1 cellular context compared by ENCODE assay signal in the genomic region with DNA sequence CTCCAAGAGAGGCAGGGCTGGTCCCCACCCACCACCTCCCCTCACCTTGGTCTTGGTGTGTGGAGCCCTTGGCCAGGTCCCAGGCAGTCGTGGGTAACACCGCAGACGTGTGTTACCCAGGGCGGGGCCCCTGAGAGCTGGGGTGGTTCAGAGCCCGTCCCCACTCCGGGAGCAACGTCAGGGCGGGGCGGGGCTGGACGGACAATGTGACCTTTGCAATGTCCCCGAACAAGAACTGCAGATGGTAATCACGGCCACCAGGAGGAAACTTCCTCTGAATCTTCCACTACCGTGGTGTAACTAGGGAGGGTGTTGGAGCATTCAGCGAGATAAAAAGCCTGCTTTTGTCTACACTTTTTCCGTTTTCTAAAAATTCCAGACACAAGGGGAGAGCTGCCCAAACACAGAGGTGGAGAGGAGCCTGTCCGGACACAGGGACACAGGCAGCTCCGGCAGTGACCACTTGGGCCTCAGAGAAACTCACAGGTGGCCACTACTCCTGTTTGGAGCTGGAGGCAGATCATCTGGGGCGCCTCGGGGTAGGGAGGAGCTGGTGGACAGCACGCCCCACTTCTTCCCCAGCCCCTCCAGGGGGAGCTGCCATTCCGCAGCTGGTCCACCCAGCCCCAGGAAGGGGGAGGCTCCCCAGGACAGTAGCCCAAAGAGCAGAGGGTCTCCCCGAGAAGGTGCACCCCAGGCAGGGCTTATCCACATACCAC.
TF ChIP-seq lines count a peak whose summit lies in the region.

No MANE protein-coding gene starts in this region.

TF ChIP-seq in HepG2, 621 proteins besides CTCF, POLR2A, EP300 and RAD21 (continued from another document and continues in another):
- TF ChIP-seq, protein P1, sequence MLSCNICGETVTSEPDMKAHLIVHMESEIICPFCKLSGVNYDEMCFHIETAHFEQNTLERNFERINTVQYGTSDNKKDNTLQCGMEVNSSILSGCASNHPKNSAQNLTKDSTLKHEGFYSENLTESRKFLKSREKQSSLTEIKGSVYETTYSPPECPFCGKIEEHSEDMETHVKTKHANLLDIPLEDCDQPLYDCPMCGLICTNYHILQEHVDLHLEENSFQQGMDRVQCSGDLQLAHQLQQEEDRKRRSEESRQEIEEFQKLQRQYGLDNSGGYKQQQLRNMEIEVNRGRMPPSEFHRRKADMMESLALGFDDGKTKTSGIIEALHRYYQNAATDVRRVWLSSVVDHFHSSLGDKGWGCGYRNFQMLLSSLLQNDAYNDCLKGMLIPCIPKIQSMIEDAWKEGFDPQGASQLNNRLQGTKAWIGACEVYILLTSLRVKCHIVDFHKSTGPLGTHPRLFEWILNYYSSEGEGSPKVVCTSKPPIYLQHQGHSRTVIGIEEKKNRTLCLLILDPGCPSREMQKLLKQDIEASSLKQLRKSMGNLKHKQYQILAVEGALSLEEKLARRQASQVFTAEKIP (CRISPR knock-in tag; IDR thresholded peaks at IDR 0.05; ENCODE audit: borderline replicate concordance): no peak
- no peak for TF ChIP-seq SUZ12 (IDR thresholded peaks at IDR 0.05; ENCODE audit: low read depth, low read length)
- TF ChIP-seq ISX (CRISPR knock-in tag; conservative IDR thresholded peaks at IDR 0.05): no peak
- TF ChIP-seq, protein P2, sequence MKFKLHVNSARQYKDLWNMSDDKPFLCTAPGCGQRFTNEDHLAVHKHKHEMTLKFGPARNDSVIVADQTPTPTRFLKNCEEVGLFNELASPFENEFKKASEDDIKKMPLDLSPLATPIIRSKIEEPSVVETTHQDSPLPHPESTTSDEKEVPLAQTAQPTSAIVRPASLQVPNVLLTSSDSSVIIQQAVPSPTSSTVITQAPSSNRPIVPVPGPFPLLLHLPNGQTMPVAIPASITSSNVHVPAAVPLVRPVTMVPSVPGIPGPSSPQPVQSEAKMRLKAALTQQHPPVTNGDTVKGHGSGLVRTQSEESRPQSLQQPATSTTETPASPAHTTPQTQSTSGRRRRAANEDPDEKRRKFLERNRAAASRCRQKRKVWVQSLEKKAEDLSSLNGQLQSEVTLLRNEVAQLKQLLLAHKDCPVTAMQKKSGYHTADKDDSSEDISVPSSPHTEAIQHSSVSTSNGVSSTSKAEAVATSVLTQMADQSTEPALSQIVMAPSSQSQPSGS (CRISPR knock-in tag; IDR thresholded peaks at IDR 0.05): no peak
- no peak for TF ChIP-seq RAD51 (IDR thresholded peaks at IDR 0.05; ENCODE audit: borderline replicate concordance)
- no peak for TF ChIP-seq ZFP90 (CRISPR knock-in tag; IDR thresholded peaks at IDR 0.05; ENCODE audit: borderline replicate concordance)
- TF ChIP-seq ASH2L (IDR thresholded peaks at IDR 0.05; ENCODE audit: insufficient read length, low read depth, low read length): peak; percentile 49
- TF ChIP-seq ZBTB7A (CRISPR knock-in tag; IDR thresholded peaks at IDR 0.05): no peak
- TF ChIP-seq HOXD1 (CRISPR knock-in tag; IDR thresholded peaks at IDR 0.05): no peak
- TF ChIP-seq MTA3 (CRISPR knock-in tag; IDR thresholded peaks at IDR 0.05): no peak
- TF ChIP-seq HCFC1 (IDR thresholded peaks at IDR 0.05; ENCODE audit: low read depth, low read length): no peak
- no peak for TF ChIP-seq ZNF557 (CRISPR knock-in tag; IDR thresholded peaks at IDR 0.05)
- TF ChIP-seq ZNF619 (CRISPR knock-in tag; IDR thresholded peaks at IDR 0.05): no peak
- no peak for TF ChIP-seq ZBTB20 (CRISPR knock-in tag; IDR thresholded peaks at IDR 0.05; ENCODE audit: borderline replicate concordance, low read depth)
- 0 out of 2 replicates have a peak, but pooled peaks have one; percentile 42 for TF ChIP-seq TGIF2 (CRISPR knock-in tag; IDR thresholded peaks at IDR 0.05)
- TF ChIP-seq, protein P3, sequence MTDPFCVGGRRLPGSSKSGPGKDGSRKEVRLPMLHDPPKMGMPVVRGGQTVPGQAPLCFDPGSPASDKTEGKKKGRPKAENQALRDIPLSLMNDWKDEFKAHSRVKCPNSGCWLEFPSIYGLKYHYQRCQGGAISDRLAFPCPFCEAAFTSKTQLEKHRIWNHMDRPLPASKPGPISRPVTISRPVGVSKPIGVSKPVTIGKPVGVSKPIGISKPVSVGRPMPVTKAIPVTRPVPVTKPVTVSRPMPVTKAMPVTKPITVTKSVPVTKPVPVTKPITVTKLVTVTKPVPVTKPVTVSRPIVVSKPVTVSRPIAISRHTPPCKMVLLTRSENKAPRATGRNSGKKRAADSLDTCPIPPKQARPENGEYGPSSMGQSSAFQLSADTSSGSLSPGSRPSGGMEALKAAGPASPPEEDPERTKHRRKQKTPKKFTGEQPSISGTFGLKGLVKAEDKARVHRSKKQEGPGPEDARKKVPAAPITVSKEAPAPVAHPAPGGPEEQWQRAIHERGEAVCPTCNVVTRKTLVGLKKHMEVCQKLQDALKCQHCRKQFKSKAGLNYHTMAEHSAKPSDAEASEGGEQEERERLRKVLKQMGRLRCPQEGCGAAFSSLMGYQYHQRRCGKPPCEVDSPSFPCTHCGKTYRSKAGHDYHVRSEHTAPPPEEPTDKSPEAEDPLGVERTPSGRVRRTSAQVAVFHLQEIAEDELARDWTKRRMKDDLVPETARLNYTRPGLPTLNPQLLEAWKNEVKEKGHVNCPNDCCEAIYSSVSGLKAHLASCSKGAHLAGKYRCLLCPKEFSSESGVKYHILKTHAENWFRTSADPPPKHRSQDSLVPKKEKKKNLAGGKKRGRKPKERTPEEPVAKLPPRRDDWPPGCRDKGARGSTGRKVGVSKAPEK (CRISPR knock-in tag; IDR thresholded peaks at IDR 0.05; ENCODE audit: borderline replicate concordance): no peak
- no peak for TF ChIP-seq SMARCC2 (IDR thresholded peaks at IDR 0.05)
- no peak for TF ChIP-seq ZBTB8A (CRISPR knock-in tag; IDR thresholded peaks at IDR 0.05; ENCODE audit: borderline replicate concordance, low read depth)
- TF ChIP-seq ZNF326 (CRISPR knock-in tag; IDR thresholded peaks at IDR 0.05; ENCODE audit: borderline replicate concordance): no peak
- TF ChIP-seq, protein P4, sequence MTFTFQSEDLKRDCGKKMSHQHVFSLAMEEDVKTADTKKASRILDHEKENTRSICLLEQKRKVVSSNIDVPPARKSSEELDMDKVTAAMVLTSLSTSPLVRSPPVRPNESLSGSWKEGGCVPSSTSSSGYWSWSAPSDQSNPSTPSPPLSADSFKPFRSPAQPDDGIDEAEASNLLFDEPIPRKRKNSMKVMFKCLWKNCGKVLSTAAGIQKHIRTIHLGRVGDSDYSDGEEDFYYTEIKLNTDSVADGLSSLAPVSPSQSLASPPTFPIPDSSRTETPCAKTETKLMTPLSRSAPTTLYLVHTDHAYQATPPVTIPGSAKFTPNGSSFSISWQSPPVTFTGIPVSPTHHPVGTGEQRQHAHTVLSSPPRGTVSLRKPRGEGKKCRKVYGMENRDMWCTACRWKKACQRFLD (CRISPR knock-in tag; IDR thresholded peaks at IDR 0.05; ENCODE audit: borderline replicate concordance): no peak
- TF ChIP-seq, protein P5, sequence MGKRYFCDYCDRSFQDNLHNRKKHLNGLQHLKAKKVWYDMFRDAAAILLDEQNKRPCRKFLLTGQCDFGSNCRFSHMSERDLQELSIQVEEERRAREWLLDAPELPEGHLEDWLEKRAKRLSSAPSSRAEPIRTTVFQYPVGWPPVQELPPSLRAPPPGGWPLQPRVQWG (CRISPR knock-in tag; IDR thresholded peaks at IDR 0.05; ENCODE audit: borderline replicate concordance, low read depth): no peak
- TF ChIP-seq, protein P6, sequence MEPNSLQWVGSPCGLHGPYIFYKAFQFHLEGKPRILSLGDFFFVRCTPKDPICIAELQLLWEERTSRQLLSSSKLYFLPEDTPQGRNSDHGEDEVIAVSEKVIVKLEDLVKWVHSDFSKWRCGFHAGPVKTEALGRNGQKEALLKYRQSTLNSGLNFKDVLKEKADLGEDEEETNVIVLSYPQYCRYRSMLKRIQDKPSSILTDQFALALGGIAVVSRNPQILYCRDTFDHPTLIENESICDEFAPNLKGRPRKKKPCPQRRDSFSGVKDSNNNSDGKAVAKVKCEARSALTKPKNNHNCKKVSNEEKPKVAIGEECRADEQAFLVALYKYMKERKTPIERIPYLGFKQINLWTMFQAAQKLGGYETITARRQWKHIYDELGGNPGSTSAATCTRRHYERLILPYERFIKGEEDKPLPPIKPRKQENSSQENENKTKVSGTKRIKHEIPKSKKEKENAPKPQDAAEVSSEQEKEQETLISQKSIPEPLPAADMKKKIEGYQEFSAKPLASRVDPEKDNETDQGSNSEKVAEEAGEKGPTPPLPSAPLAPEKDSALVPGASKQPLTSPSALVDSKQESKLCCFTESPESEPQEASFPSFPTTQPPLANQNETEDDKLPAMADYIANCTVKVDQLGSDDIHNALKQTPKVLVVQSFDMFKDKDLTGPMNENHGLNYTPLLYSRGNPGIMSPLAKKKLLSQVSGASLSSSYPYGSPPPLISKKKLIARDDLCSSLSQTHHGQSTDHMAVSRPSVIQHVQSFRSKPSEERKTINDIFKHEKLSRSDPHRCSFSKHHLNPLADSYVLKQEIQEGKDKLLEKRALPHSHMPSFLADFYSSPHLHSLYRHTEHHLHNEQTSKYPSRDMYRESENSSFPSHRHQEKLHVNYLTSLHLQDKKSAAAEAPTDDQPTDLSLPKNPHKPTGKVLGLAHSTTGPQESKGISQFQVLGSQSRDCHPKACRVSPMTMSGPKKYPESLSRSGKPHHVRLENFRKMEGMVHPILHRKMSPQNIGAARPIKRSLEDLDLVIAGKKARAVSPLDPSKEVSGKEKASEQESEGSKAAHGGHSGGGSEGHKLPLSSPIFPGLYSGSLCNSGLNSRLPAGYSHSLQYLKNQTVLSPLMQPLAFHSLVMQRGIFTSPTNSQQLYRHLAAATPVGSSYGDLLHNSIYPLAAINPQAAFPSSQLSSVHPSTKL (CRISPR knock-in tag; IDR thresholded peaks at IDR 0.05): peak; percentile 47; the same call in 1 of the 2 replicates
- TF ChIP-seq, protein P7, sequence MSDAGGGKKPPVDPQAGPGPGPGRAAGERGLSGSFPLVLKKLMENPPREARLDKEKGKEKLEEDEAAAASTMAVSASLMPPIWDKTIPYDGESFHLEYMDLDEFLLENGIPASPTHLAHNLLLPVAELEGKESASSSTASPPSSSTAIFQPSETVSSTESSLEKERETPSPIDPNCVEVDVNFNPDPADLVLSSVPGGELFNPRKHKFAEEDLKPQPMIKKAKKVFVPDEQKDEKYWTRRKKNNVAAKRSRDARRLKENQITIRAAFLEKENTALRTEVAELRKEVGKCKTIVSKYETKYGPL (CRISPR knock-in tag; IDR thresholded peaks at IDR 0.05): no peak
- TF ChIP-seq CCDC6 (CRISPR knock-in tag; IDR thresholded peaks at IDR 0.05): no peak
- TF ChIP-seq NFIC (IDR thresholded peaks at IDR 0.05; ENCODE audit: low read length): no peak
- no peak for TF ChIP-seq ZNF230 (CRISPR knock-in tag; IDR thresholded peaks at IDR 0.05)
- 0 out of 2 replicates have a peak, but pooled peaks have one; percentile 45 for TF ChIP-seq MEIS1 (CRISPR knock-in tag; IDR thresholded peaks at IDR 0.05; ENCODE audit: borderline replicate concordance)
- peak; percentile 61; the same call in 1 of the 2 replicates for TF ChIP-seq KLF6 (CRISPR knock-in tag; IDR thresholded peaks at IDR 0.05)
- 0 out of 2 replicates have a peak, but pooled peaks have one; percentile 35 for TF ChIP-seq ZNF235 (CRISPR knock-in tag; IDR thresholded peaks at IDR 0.05; ENCODE audit: borderline replicate concordance)
- TF ChIP-seq, protein P8, sequence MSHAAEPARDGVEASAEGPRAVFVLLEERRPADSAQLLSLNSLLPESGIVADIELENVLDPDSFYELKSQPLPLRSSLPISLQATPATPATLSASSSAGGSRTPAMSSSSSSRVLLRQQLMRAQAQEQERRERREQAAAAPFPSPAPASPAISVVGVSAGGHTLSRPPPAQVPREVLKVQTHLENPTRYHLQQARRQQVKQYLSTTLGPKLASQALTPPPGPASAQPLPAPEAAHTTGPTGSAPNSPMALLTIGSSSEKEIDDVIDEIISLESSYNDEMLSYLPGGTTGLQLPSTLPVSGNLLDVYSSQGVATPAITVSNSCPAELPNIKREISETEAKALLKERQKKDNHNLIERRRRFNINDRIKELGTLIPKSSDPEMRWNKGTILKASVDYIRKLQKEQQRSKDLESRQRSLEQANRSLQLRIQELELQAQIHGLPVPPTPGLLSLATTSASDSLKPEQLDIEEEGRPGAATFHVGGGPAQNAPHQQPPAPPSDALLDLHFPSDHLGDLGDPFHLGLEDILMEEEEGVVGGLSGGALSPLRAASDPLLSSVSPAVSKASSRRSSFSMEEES (CRISPR knock-in tag; IDR thresholded peaks at IDR 0.05): 0 out of 2 replicates have a peak, but pooled peaks have one; percentile 26
- TF ChIP-seq BORCS8-MEF2B (CRISPR knock-in tag; IDR thresholded peaks at IDR 0.05): no peak
- TF ChIP-seq ZFP37 (CRISPR knock-in tag; IDR thresholded peaks at IDR 0.05; ENCODE audit: borderline replicate concordance): no peak
- TF ChIP-seq CBX5 (CRISPR knock-in tag; IDR thresholded peaks at IDR 0.05; ENCODE audit: borderline replicate concordance): no peak; the same call in 1 of the 2 replicates
- TF ChIP-seq ZNF761 (CRISPR knock-in tag; conservative IDR thresholded peaks at IDR 0.05): no peak
- no peak for TF ChIP-seq FOXA1 (IDR thresholded peaks at IDR 0.05)
- no peak; the same call in 1 of the 2 replicates for TF ChIP-seq FOXA1 (CRISPR knock-in tag; IDR thresholded peaks at IDR 0.05)
- 0 out of 2 replicates have a peak, but pooled peaks have one; percentile 50 for TF ChIP-seq ZBTB3 (CRISPR knock-in tag; IDR thresholded peaks at IDR 0.05; ENCODE audit: borderline replicate concordance, low read depth)
- TF ChIP-seq ZNF296 (CRISPR knock-in tag; conservative IDR thresholded peaks at IDR 0.05): no peak
- TF ChIP-seq, protein P9, sequence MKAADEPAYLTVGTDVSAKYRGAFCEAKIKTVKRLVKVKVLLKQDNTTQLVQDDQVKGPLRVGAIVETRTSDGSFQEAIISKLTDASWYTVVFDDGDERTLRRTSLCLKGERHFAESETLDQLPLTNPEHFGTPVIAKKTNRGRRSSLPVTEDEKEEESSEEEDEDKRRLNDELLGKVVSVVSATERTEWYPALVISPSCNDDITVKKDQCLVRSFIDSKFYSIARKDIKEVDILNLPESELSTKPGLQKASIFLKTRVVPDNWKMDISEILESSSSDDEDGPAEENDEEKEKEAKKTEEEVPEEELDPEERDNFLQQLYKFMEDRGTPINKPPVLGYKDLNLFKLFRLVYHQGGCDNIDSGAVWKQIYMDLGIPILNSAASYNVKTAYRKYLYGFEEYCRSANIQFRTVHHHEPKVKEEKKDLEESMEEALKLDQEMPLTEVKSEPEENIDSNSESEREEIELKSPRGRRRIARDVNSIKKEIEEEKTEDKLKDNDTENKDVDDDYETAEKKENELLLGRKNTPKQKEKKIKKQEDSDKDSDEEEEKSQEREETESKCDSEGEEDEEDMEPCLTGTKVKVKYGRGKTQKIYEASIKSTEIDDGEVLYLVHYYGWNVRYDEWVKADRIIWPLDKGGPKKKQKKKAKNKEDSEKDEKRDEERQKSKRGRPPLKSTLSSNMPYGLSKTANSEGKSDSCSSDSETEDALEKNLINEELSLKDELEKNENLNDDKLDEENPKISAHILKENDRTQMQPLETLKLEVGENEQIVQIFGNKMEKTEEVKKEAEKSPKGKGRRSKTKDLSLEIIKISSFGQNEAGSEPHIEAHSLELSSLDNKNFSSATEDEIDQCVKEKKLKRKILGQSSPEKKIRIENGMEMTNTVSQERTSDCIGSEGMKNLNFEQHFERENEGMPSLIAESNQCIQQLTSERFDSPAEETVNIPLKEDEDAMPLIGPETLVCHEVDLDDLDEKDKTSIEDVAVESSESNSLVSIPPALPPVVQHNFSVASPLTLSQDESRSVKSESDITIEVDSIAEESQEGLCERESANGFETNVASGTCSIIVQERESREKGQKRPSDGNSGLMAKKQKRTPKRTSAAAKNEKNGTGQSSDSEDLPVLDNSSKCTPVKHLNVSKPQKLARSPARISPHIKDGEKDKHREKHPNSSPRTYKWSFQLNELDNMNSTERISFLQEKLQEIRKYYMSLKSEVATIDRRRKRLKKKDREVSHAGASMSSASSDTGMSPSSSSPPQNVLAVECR (CRISPR knock-in tag; IDR thresholded peaks at IDR 0.05; ENCODE audit: borderline replicate concordance): no peak; the same call in 1 of the 2 replicates
- 0 out of 2 replicates have a peak, but pooled peaks have one; percentile 34 for TF ChIP-seq POLR2AphosphoS5 (IDR thresholded peaks at IDR 0.05; ENCODE audit: low read depth, low read length)
- TF ChIP-seq PCBP2 (optimal IDR thresholded peaks at IDR 0.05; ENCODE audit: low read depth, low read length, poor library complexity, severe bottlenecking): no peak
